In the genomic region with DNA sequence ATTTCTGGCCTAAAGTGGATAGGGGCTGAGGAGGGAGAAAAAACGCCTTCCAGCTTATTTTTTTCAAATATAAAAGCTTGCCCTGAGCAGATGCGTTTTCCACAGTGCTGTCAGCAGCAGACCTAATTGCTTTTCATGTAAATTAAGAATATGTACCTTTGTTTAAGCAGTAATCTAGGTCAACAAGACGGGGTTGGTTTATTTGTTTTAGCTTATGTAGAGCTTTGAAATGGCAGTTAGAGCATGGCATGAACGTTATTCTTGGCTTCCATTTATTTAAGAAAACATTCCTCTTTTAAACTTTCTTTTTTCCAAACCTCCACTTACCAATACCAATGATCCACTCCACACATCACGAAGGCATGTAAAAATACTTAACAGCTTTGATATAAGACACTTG, we compare ENCODE assay signal across 20 cellular contexts.
DNase-seq lines count a peak whose midpoint lies in the region.
"Had no signal": no experiment of that assay in that cellular context is flagged by ENCODE, and none has a peak within 500 bp of the region (broad histone marks: within the 10 kb centered on the region; RNA-seq: fewer than 3 reads in every experiment).

No MANE protein-coding gene starts in this region.

- H3K36me3 Mint-ChIP-seq in activated naive CD4-positive, alpha-beta T cell treated with anti-CD3 and anti-CD28 coated beads, Interleukin-2, amount 10 ng/mL, durations not matched to agents 7 days and 5 days, result no peaks in the 10 kb centered on the region

- no peak overlapping the region for H3K27ac Mint-ChIP-seq in activated naive CD4-positive, alpha-beta T cell treated with anti-CD3 and anti-CD28 coated beads, Interleukin-2, amount 10 ng/mL, durations not matched to agents 7 days and 5 days
- H3K27ac Mint-ChIP-seq: nephron progenitor cell had no signal

- DNase-seq in NCI-H2107 treated with DMSO at 0.1 percent for 48 hours (lab: John Stamatoyannopoulos, UW; ENCODE audit: unreplicated experiment) (peak; percentile 10), NCI-H2107 (lab: John Stamatoyannopoulos, UW) (no peak), NCI-H1930 (lab: John Stamatoyannopoulos, UW) (peak; percentile 44 to 70), SW480 (ENCODE audit: low spot score) (peak; percentile 22), skeletal muscle cell (ENCODE audit: low read depth) (peak; percentile 1), substantia nigra (lab: John Stamatoyannopoulos, UW) (no peak), H4 (ENCODE audit: low spot score) (no peak)
- DNase-seq in activated naive CD4-positive, alpha-beta T cell treated with anti-CD3 and anti-CD28 coated beads, Interleukin-2, amount 10 ng/mL, durations not matched to agents 7 days and 5 days, result no peak
- DNase-seq: 8988T; activated CD4-positive, alpha-beta T cell treated with anti-CD3 and anti-CD28 coated beads, Interleukin-2, amount 50 U/mL, for 4 hours; BE2C; nephron progenitor cell; psoas muscle; SHP77; small intestine; stimulated activated CD4-positive, alpha-beta T cell treated with anti-CD3 and anti-CD28 coated beads, Interleukin-4, amount 100 ng/mL, for 4 hours; T-helper 1 cell; uterus had no signal

- H3K4me3 ChIP-seq in skeletal muscle cell (ENCODE audit: low read depth, low read length), result no peak overlapping the region
- H3K4me3 ChIP-seq: ascending aorta, HAP-1, psoas muscle, uterus had no signal

- peaks cover 2% of the 10 kb centered on the region for H3K9me3 Mint-ChIP-seq in activated naive CD4-positive, alpha-beta T cell treated with anti-CD3 and anti-CD28 coated beads, Interleukin-2, amount 10 ng/mL, durations not matched to agents 7 days and 5 days

- no peaks in the 10 kb centered on the region for H3K27me3 Mint-ChIP-seq in activated naive CD4-positive, alpha-beta T cell treated with anti-CD3 and anti-CD28 coated beads, Interleukin-2, amount 10 ng/mL, durations not matched to agents 7 days and 5 days

- no peak overlapping the region for H3K27ac ChIP-seq in substantia nigra (ENCODE audit: low read depth, low read length, poor library complexity, severe bottlenecking)
- H3K27ac ChIP-seq: ascending aorta, psoas muscle, uterus had no signal

- H3K4me3 Mint-ChIP-seq in activated naive CD4-positive, alpha-beta T cell treated with anti-CD3 and anti-CD28 coated beads, Interleukin-2, amount 10 ng/mL, durations not matched to agents 7 days and 5 days, result no peak overlapping the region
- H3K4me3 Mint-ChIP-seq: nephron progenitor cell had no signal

- H3K4me1 Mint-ChIP-seq in activated naive CD4-positive, alpha-beta T cell treated with anti-CD3 and anti-CD28 coated beads, Interleukin-2, amount 10 ng/mL, durations not matched to agents 7 days and 5 days, result no peaks in the 10 kb centered on the region
- H3K4me1 Mint-ChIP-seq: nephron progenitor cell had no signal

- CTCF ChIA-PET in activated naive CD4-positive, alpha-beta T cell treated with anti-CD3 and anti-CD28 coated beads, Interleukin-2, amount 10 ng/mL, durations not matched to agents 7 days and 5 days (lab: Charles Lee), result no interaction called here

Comparison
In these comparisons a context has a peak if more than half of its experiments do, and no peak if none do; other contexts are left out.
1. DNase-seq: peak in NCI-H2107 treated with DMSO at 0.1 percent for 48 hours (single experiment), NCI-H1930 (2 of 2), SW480 (single experiment) and skeletal muscle cell (single experiment); none in NCI-H2107 (single experiment), substantia nigra (0 of 49), activated naive CD4-positive, alpha-beta T cell treated with anti-CD3 and anti-CD28 coated beads, Interleukin-2, amount 10 ng/mL, durations not matched to agents 7 days and 5 days (single experiment) and H4 (single experiment).